In genomic region chr2:9793156-9793917, GRCh38 we compare ENCODE assay signal across 13 cellular contexts.
"Had no signal": no experiment of that assay in that cellular context is flagged by ENCODE, and none has a peak within 500 bp of the region (broad histone marks: within the 10 kb centered on the region; RNA-seq: fewer than 3 reads in every experiment).

No MANE protein-coding gene starts in this region.

- DNase-seq: activated CD4-positive, alpha-beta T cell treated with anti-CD3 and anti-CD28 coated beads, Interleukin-2, amount 50 U/mL, for 48 hours; activated gamma-delta T cell; activated T-cell treated with anti-CD3 and anti-CD28 coated beads, Interleukin-2, amount 50 U/mL, for 48 hours; mesenchymal stem cell; thyroid gland had no signal

- H3K9me3 ChIP-seq: right lobe of liver, thyroid gland had no signal

- H3K9me3 Mint-ChIP-seq: natural killer cell treated with Interleukin-12 subunit alpha and Interleukin-12 subunit beta and Interleukin-15 and Interleukin-18, amount 100 ng/mL, for 72 hours had no signal

- H3K27me3 Mint-ChIP-seq: natural killer cell treated with Interleukin-12 subunit alpha and Interleukin-12 subunit beta and Interleukin-15 and Interleukin-18, amount 100 ng/mL, for 72 hours; progenitor cell of endocrine pancreas had no signal

- H3K27ac Mint-ChIP-seq: natural killer cell treated with Interleukin-12 subunit alpha and Interleukin-12 subunit beta and Interleukin-15 and Interleukin-18, amount 100 ng/mL, for 72 hours; progenitor cell of endocrine pancreas had no signal

- H3K4me3 Mint-ChIP-seq: natural killer cell treated with Interleukin-12 subunit alpha and Interleukin-12 subunit beta and Interleukin-15 and Interleukin-18, amount 100 ng/mL, for 72 hours had no signal

- ATAC-seq: gastroesophageal sphincter, left lobe of liver had no signal

- H3K4me1 ChIP-seq: thyroid gland had no signal

- FAIRE-seq: islet of Langerhans had no signal

- H3K4me3 ChIP-seq: cardiac muscle cell, gastroesophageal sphincter, right lobe of liver, smooth muscle cell, thyroid gland had no signal

- H3K36me3 Mint-ChIP-seq: natural killer cell treated with Interleukin-12 subunit alpha and Interleukin-12 subunit beta and Interleukin-15 and Interleukin-18, amount 100 ng/mL, for 72 hours had no signal

- H3K27ac ChIP-seq: cardiac muscle cell, gastroesophageal sphincter, right lobe of liver, thyroid gland had no signal

- H3K36me3 ChIP-seq: cardiac muscle cell, gastroesophageal sphincter, right lobe of liver, thyroid gland had no signal

- H3K27me3 ChIP-seq: cardiac muscle cell, gastroesophageal sphincter, right lobe of liver, thyroid gland had no signal
